ENCODE assay signal across 25 cellular contexts in the genomic region with DNA sequence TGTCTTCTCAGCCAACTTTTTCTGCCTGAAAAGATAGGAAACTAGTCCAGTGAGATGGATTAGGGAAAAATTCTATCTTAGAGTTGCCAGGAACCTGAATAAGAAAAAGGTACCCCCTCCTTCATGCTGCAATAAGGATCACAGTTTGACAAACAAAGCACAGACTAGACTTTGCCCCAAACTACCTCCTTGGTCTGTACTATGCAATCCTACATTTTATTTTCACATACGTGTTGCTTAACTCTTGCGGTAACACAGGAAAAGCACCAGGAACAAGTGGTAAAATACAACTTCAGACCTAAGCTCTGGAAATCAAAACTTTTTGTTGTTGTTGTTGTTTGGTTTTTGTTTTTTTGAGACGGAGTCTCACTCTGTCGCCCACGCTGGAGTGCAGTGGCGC. TPM values are rescaled to one million over a fixed set of nuclear protein-coding genes. Genes with fewer than 3 reads are reported as not detected.
DNase-seq lines count a peak whose midpoint lies in the region; ATAC-seq and TF ChIP-seq lines count a peak whose summit lies in the region.
"Had no signal": no experiment of that assay in that cellular context is flagged by ENCODE, and none has a peak within 500 bp of the region (broad histone marks: within the 10 kb centered on the region; RNA-seq: fewer than 3 reads in every experiment).

No MANE protein-coding gene starts in this region.

- in situ Hi-C loops in GM23248 (cut with MboI), result no loop called here

- no peaks in the 10 kb centered on the region for H3F3A ChIP-seq in GM23248 (ENCODE audit: insufficient read depth)

- no peaks in the 10 kb centered on the region for H3K9me3 Mint-ChIP-seq in glutamatergic neuron (ENCODE audit: unreplicated experiment)

- intact Hi-C loops in colonic mucosa (cut with DNase I) (no loop called here), mucosa of descending colon (cut with DNase I, micrococcal nuclease) (no loop called here)

- H3K9me3 ChIP-seq in GM23248 (ENCODE audit: low read depth) (no peaks in the 10 kb centered on the region), colonic mucosa (no peaks in the 10 kb centered on the region), mucosa of descending colon (no peaks in the 10 kb centered on the region)
- H3K9me3 ChIP-seq: SJSA1 had no signal

- no peak overlapping the region for H3K27ac ChIP-seq in GM23248
- peak overlapping the region; percentile 41 for H3K27ac ChIP-seq in colonic mucosa
- H3K27ac ChIP-seq: SJSA1 had no signal

- TF ChIP-seq CTCF in colonic mucosa (IDR thresholded peaks at IDR 0.05), result no peak
- TF ChIP-seq CTCF in mucosa of descending colon (IDR thresholded peaks at IDR 0.05), result no peak
- TF ChIP-seq CTCF in glutamatergic neuron (IDR thresholded peaks at IDR 0.05; ENCODE audit: partially characterized antibody, unreplicated experiment), result no peak

- DNase-seq in GM23248, result no peak
- peak; percentile 16 for DNase-seq in MV-4-11 (lab: John Stamatoyannopoulos, UW)
- DNase-seq in colonic mucosa, result peak; percentile 31
- DNase-seq in mucosa of descending colon, result peak in 1 of 3 donors; percentile 28
- DNase-seq in CD1c-positive myeloid dendritic cell (ENCODE audit: extremely low spot score), result no peak
- no peak for DNase-seq in midbrain (lab: John Stamatoyannopoulos, UW)
- DNase-seq in glutamatergic neuron, result no peak
- DNase-seq: C1 segment of cervical spinal cord; CD8-positive, alpha-beta memory T cell; DMS 273 treated with DMSO at 0.1 percent for 48 hours; DMS79; EL; GDM1; HCEC 1CT; Karpas-422; NCI-H1694; NCI-H2029 treated with DMSO at 0.1 percent for 48 hours; NCI-H2227 treated with DMSO at 0.1 percent for 48 hours; NCI-H526 treated with DMSO at 0.1 percent for 48 hours; PC-3 had no signal

- no peaks in the 10 kb centered on the region for H3K4me1 Mint-ChIP-seq in glutamatergic neuron (ENCODE audit: low read depth, unreplicated experiment)
- H3K4me1 Mint-ChIP-seq: CD8-positive, alpha-beta memory T cell had no signal

- 91 to 94% methylated on average over 6 of the region's 6 CpGs for WGBS in GM23248 (ENCODE audit: low coverage in 1 of 2, low lambda C conversion rate in 2 of 2, missing lambda C conversion rate in 2 of 2), 2 experiments

- no peak overlapping the region for H3K4me3 Mint-ChIP-seq in glutamatergic neuron (ENCODE audit: unreplicated experiment)
- H3K4me3 Mint-ChIP-seq: CD8-positive, alpha-beta memory T cell had no signal

- H3K27ac Mint-ChIP-seq in glutamatergic neuron (ENCODE audit: unreplicated experiment), result no peak overlapping the region
- H3K27ac Mint-ChIP-seq: CD8-positive, alpha-beta memory T cell had no signal

- H3K27me3 ChIP-seq in GM23248 (replicated peaks; ENCODE audit: insufficient read depth) (no peaks in the 10 kb centered on the region), colonic mucosa (no peaks in the 10 kb centered on the region)

- H3K27me3 Mint-ChIP-seq in glutamatergic neuron (ENCODE audit: unreplicated experiment), result no peaks in the 10 kb centered on the region

- H4K20me1 ChIP-seq in GM23248 (ENCODE audit: insufficient read depth), result no peaks in the 10 kb centered on the region

- H3K36me3 ChIP-seq in GM23248 (ENCODE audit: low read depth) (no peaks in the 10 kb centered on the region), colonic mucosa (no peaks in the 10 kb centered on the region), mucosa of descending colon (ENCODE audit: low read depth) (no peaks in the 10 kb centered on the region)
- H3K36me3 ChIP-seq: SJSA1 had no signal

- no peaks in the 10 kb centered on the region for H3K9me2 ChIP-seq in GM23248 (ENCODE audit: insufficient read depth)

- no peaks in the 10 kb centered on the region for H3K79me2 ChIP-seq in GM23248 (ENCODE audit: insufficient read depth)

- no peaks in the 10 kb centered on the region for H3K36me3 Mint-ChIP-seq in glutamatergic neuron (ENCODE audit: unreplicated experiment)
- H3K36me3 Mint-ChIP-seq: CD8-positive, alpha-beta memory T cell had no signal

- H3K4me3 ChIP-seq in GM23248 (no peak overlapping the region), colonic mucosa (no peak overlapping the region), mucosa of descending colon (no peak overlapping the region)
- H3K4me3 ChIP-seq: GM12878, SJSA1 had no signal

- 0 out of 2 replicates have a peak overlapping the region, but pooled peaks have one; percentile 15 for H2AFZ ChIP-seq in GM23248

- H3K9ac ChIP-seq in GM23248 (no peak overlapping the region), colonic mucosa (ENCODE audit: low read depth in 2 of 2, low read length in 2 of 2) (no peak overlapping the region)

- H3K4me2 ChIP-seq in GM23248 (ENCODE audit: unreplicated experiment), result no peak overlapping the region

- no peaks in the 10 kb centered on the region for H3K4me1 ChIP-seq in GM23248 (ENCODE audit: insufficient read depth)
- H3K4me1 ChIP-seq in colonic mucosa, result no peaks in the 10 kb centered on the region
- peaks cover 15% of the 10 kb centered on the region for H3K4me1 ChIP-seq in mucosa of descending colon (ENCODE audit: low read depth)
- H3K4me1 ChIP-seq: SJSA1 had no signal

- peak; percentile 90 for ATAC-seq in mucosa of descending colon
- no peak for ATAC-seq in HG03354 (IDR thresholded peaks at IDR 0.05; ENCODE audit: poor library complexity, severe bottlenecking, unreplicated experiment)
- ATAC-seq: GM12878, PC-3 had no signal

RNA-seq across cellular contexts. Expression of a gene that starts 11.3 kb away (rescaled TPM):
- total RNA-seq in GM23248 (2014; rRNA removed; shearing (Covaris generic)), result 0.51 and 2.8 TPM in 2 replicates
- polyA plus RNA-seq in GM23248 (2016; fragmentation: Nextera tagmentation; extraction: Ambion mirVana), result 1.6 and 2.2 TPM in 2 replicates
- total RNA-seq in colonic mucosa, result under 1 TPM; 0.25 to 0.69 TPM
- 1 to 10 TPM in 1 of 3 donors, under 1 TPM in 2; 0.23 to 2.3 (median 0.27) TPM for total RNA-seq in mucosa of descending colon
- total RNA-seq in glutamatergic neuron (ENCODE audit: unreplicated experiment), result not detected
- total RNA-seq: A673; CD8-positive, alpha-beta memory T cell; HT-29 had no signal

Comparison
In these comparisons a context has a peak if more than half of its experiments do, and no peak if none do; other contexts are left out.
1. DNase-seq: peak in MV-4-11 (single experiment) and colonic mucosa (single experiment); none in GM23248 (single experiment), CD1c-positive myeloid dendritic cell (single experiment), midbrain (single experiment) and glutamatergic neuron (single experiment).